27 cellular contexts compared by ENCODE assay signal in genomic region chr12:29376118-29376517, GRCh38.
"Had no signal": no experiment of that assay in that cellular context is flagged by ENCODE, and none has a peak within 500 bp of the region (broad histone marks: within the 10 kb centered on the region; RNA-seq: fewer than 3 reads in every experiment).

No MANE protein-coding gene starts in this region.

- H3K27ac Mint-ChIP-seq: immature natural killer cell; T-helper 2 cell treated with Interferon-gamma antibody and Interleukin-4, amounts not matched to agents 5 μg/mL and 100 μg/mL, for 36 hours had no signal

- H3K4me3 ChIP-seq: body of pancreas, cardiac muscle cell, left lung, ovary, psoas muscle, right atrium auricular region, spleen, thoracic aorta, upper lobe of right lung had no signal

- H3K9me3 ChIP-seq: body of pancreas, left lung, ovary, psoas muscle, right atrium auricular region, spleen, thoracic aorta, upper lobe of right lung had no signal

- H3K36me3 ChIP-seq: ovary, thoracic aorta had no signal

- H3K27ac ChIP-seq: body of pancreas, cardiac muscle cell, left lung, ovary, psoas muscle, right atrium auricular region, spleen, thoracic aorta, upper lobe of right lung, VCaP had no signal

- ATAC-seq: activated CD4-positive, CD25-positive, alpha-beta regulatory T cell treated with anti-CD3 and anti-CD28 coated beads, Interleukin-2, amount 50 U/mL, for 24 hours; body of pancreas; left lung; natural killer cell treated with Interleukin-12 subunit alpha and Interleukin-12 subunit beta and Interleukin-15 and Interleukin-18, amount 100 ng/mL, for 72 hours; psoas muscle; T-cell; upper lobe of right lung had no signal

- H3K36me3 Mint-ChIP-seq: immature natural killer cell; natural killer cell treated with Interleukin-12 subunit alpha and Interleukin-12 subunit beta and Interleukin-15 and Interleukin-18, amount 100 ng/mL, for 72 hours had no signal

- H3K27me3 Mint-ChIP-seq: activated naive CD4-positive, alpha-beta T cell treated with anti-CD3 and anti-CD28 coated beads, Interleukin-2, amount 50 U/mL, for 24 hours; natural killer cell treated with Interleukin-12 subunit alpha and Interleukin-12 subunit beta and Interleukin-15 and Interleukin-18, amount 100 ng/mL, for 72 hours; T-cell had no signal

- FAIRE-seq: endometrium had no signal

- H3K4me3 Mint-ChIP-seq: activated naive CD4-positive, alpha-beta T cell treated with anti-CD3 and anti-CD28 coated beads, Interleukin-2, amount 50 U/mL, for 24 hours; immature natural killer cell; natural killer cell treated with Interleukin-12 subunit alpha and Interleukin-12 subunit beta and Interleukin-15 and Interleukin-18, amount 100 ng/mL, for 72 hours; T-cell; T-helper 2 cell treated with Interferon-gamma antibody and Interleukin-4, amounts not matched to agents 5 μg/mL and 100 μg/mL, for 36 hours had no signal

- DNase-seq: activated CD4-positive, alpha-beta T cell treated with anti-CD3 and anti-CD28 coated beads, Interleukin-2, amount 50 U/mL, for 1 hour; activated CD8-positive, alpha-beta memory T cell treated with anti-CD3 and anti-CD28 coated beads for 24 hours; activated CD8-positive, alpha-beta memory T cell treated with anti-CD3 and anti-CD28 coated beads, Interleukin-2, amount 50 U/mL, for 4 hours; activated gamma-delta T cell; anterior cingulate cortex; body of pancreas; effector CD4-positive, alpha-beta T cell; erythroblast; foreskin fibroblast; immature natural killer cell; left lung; ovary; psoas muscle; spleen; stimulated activated CD4-positive, alpha-beta T cell treated with anti-CD3 and anti-CD28 coated beads, Interleukin-4, amount 100 ng/mL, for 1 hour; stimulated activated naive CD4-positive, alpha-beta T cell treated with Interleukin-2 at 50 U/mL for 16 hours; T-cell; upper lobe of right lung had no signal

- H3K9me3 Mint-ChIP-seq: activated naive CD4-positive, alpha-beta T cell treated with anti-CD3 and anti-CD28 coated beads, Interleukin-2, amount 50 U/mL, for 24 hours; immature natural killer cell; natural killer cell treated with Interleukin-12 subunit alpha and Interleukin-12 subunit beta and Interleukin-15 and Interleukin-18, amount 100 ng/mL, for 72 hours; T-cell; T-helper 2 cell treated with Interferon-gamma antibody and Interleukin-4, amounts not matched to agents 5 μg/mL and 100 μg/mL, for 36 hours had no signal

- H3K27me3 ChIP-seq: body of pancreas, cardiac muscle cell, left lung, ovary, right atrium auricular region, spleen, upper lobe of right lung had no signal
